In genomic region chr14:35418093-35418492, GRCh38 we compare ENCODE assay signal across 16 cellular contexts. TPM values are rescaled to one million over a fixed set of nuclear protein-coding genes. Genes with fewer than 3 reads are reported as not detected.
DNase-seq lines count a peak whose midpoint lies in the region; ATAC-seq and TF ChIP-seq lines count a peak whose summit lies in the region.
"Had no signal": no experiment of that assay in that cellular context is flagged by ENCODE, and none has a peak within 500 bp of the region (broad histone marks: within the 10 kb centered on the region; RNA-seq: fewer than 3 reads in every experiment).

No MANE protein-coding gene starts in this region.

- no peak for TF ChIP-seq RAD21 in SK-N-SH (IDR thresholded peaks at IDR 0.05; ENCODE audit: low read length)

- no peaks in the 10 kb centered on the region for H3K27me3 Mint-ChIP-seq in activated CD4-positive, alpha-beta T cell treated with anti-CD3 and anti-CD28 coated beads for 36 hours
- no peaks in the 10 kb centered on the region for H3K27me3 Mint-ChIP-seq in effector memory CD8-positive, alpha-beta T cell
- no peaks in the 10 kb centered on the region for H3K27me3 Mint-ChIP-seq in natural killer cell treated with Interleukin-12 subunit alpha and Interleukin-12 subunit beta and Interleukin-15 and Interleukin-18, amount 100 ng/mL, for 72 hours

- H3K9me2 ChIP-seq in SK-N-SH = no peaks in the 10 kb centered on the region

- no peak overlapping the region for H3K9ac ChIP-seq in SK-N-SH
- H3K9ac ChIP-seq: BLaER1 treated with 17β-estradiol and CSF1 and Interleukin-3, amounts not matched to agents 10 nM and 100 nM had no signal

- peak overlapping the region; percentile 8 for H3K27ac Mint-ChIP-seq in activated CD4-positive, alpha-beta T cell treated with anti-CD3 and anti-CD28 coated beads for 36 hours
- H3K27ac Mint-ChIP-seq in effector memory CD8-positive, alpha-beta T cell = peak overlapping the region; percentile 92 to 94
- H3K27ac Mint-ChIP-seq in natural killer cell treated with Interleukin-12 subunit alpha and Interleukin-12 subunit beta and Interleukin-15 and Interleukin-18, amount 100 ng/mL, for 72 hours = peak overlapping the region; percentile 81 to 86

- no peak for TF ChIP-seq CTCF in SK-N-SH (IDR thresholded peaks at IDR 0.05)

- no peaks in the 10 kb centered on the region for H3K36me3 Mint-ChIP-seq in activated CD4-positive, alpha-beta T cell treated with anti-CD3 and anti-CD28 coated beads for 36 hours (ENCODE audit: low read depth)
- peaks cover 8% of the 10 kb centered on the region for H3K36me3 Mint-ChIP-seq in effector memory CD8-positive, alpha-beta T cell (ENCODE audit: insufficient read depth)
- no peaks in the 10 kb centered on the region for H3K36me3 Mint-ChIP-seq in natural killer cell treated with Interleukin-12 subunit alpha and Interleukin-12 subunit beta and Interleukin-15 and Interleukin-18, amount 100 ng/mL, for 72 hours
- H3K36me3 Mint-ChIP-seq: CD4-positive, CD25-positive, alpha-beta regulatory T cell had no signal

- no peaks in the 10 kb centered on the region for H3K79me2 ChIP-seq in SK-N-SH (ENCODE audit: insufficient read depth)

- H3F3A ChIP-seq in SK-N-SH (replicated peaks; ENCODE audit: insufficient read depth) = peaks cover 4% of the 10 kb centered on the region

- H3K4me1 ChIP-seq in SK-N-SH (ENCODE audit: control insufficient read depth in 1 of 2, insufficient read depth in 2 of 2, low read depth in 1 of 2, low read length in 1 of 2) = peaks cover 33 to 38% of the 10 kb centered on the region in 2 experiments
- H3K4me1 ChIP-seq: HAP-1 had no signal

- no peaks in the 10 kb centered on the region for H3K36me3 ChIP-seq in SK-N-SH (replicated peaks in 1 of 2; ENCODE audit: control insufficient read depth in 1 of 2, insufficient read depth in 2 of 2, low read length in 1 of 2)
- H3K36me3 ChIP-seq: BLaER1 treated with 17β-estradiol and CSF1 and Interleukin-3, amounts not matched to agents 10 nM and 100 nM; HAP-1 had no signal

- no peak overlapping the region for H2AFZ ChIP-seq in SK-N-SH (ENCODE audit: low read depth)

- no peak for DNase-seq in activated CD4-positive, alpha-beta T cell treated with anti-CD3 and anti-CD28 coated beads for 36 hours
- no peak for DNase-seq in activated CD4-positive, alpha-beta T cell treated with anti-CD3 and anti-CD28 coated beads, Interleukin-2, amount 50 U/mL, for 4 hours
- DNase-seq in SK-N-SH (no peak), hippocampal formation (lab: John Stamatoyannopoulos, UW) (no peak), putamen (ENCODE audit: low spot score) (no peak)
- no peak for DNase-seq in effector memory CD8-positive, alpha-beta T cell
- DNase-seq in natural killer cell treated with Interleukin-12 subunit alpha and Interleukin-12 subunit beta and Interleukin-15 and Interleukin-18, amount 100 ng/mL, for 72 hours (ENCODE audit: low spot score) = no peak
- DNase-seq in activated CD4-positive, CD25-positive, alpha-beta regulatory T cell (lab: John Stamatoyannopoulos, UW) = no peak
- DNase-seq: CD4-positive, CD25-positive, alpha-beta regulatory T cell; COR-L47; DMS153; DMS79 treated with DMSO at 0.1 percent for 48 hours; EL had no signal

- CTCF ChIA-PET in activated CD4-positive, alpha-beta T cell treated with anti-CD3 and anti-CD28 coated beads for 36 hours (lab: Charles Lee) = interaction anchor here (0.6 to 18.2 kb wide), 7 partner anchors 10 to 745 kb away, joined by 3 to 260 read pairs (median 6); partner anchors contain the start of gene NFKBIA
- CTCF ChIA-PET in SK-N-SH (lab: Yijun Ruan, JAX) = interaction anchor here (0.6 to 8.5 kb wide), 6 partner anchors 9 to 275 kb away, joined by 3 to 102 read pairs (median 4); no protein-coding TSS in a partner anchor

- H3K4me3 Mint-ChIP-seq in activated CD4-positive, alpha-beta T cell treated with anti-CD3 and anti-CD28 coated beads for 36 hours = no peak overlapping the region
- peak overlapping the region; percentile 54 to 66 for H3K4me3 Mint-ChIP-seq in effector memory CD8-positive, alpha-beta T cell
- peak overlapping the region; percentile 74 for H3K4me3 Mint-ChIP-seq in natural killer cell treated with Interleukin-12 subunit alpha and Interleukin-12 subunit beta and Interleukin-15 and Interleukin-18, amount 100 ng/mL, for 72 hours
- H3K4me3 Mint-ChIP-seq: CD4-positive, CD25-positive, alpha-beta regulatory T cell had no signal

- POLR2A ChIA-PET in activated CD4-positive, alpha-beta T cell treated with anti-CD3 and anti-CD28 coated beads for 36 hours (lab: Charles Lee) = interaction anchor here (0.5 to 3.2 kb wide), 3 partner anchors 15 to 203 kb away, joined by 4 to 210 read pairs (median 16); partner anchors contain the start of gene NFKBIA
- POLR2A ChIA-PET in SK-N-SH (lab: Yijun Ruan, JAX) = interaction anchor here (0.6 to 2.7 kb wide), 3 partner anchors 13 to 116 kb away, joined by 3 to 14 read pairs (median 3); partner anchors contain the start of genes INSM2 and NFKBIA

- no peak overlapping the region for H3K4me2 ChIP-seq in SK-N-SH
- H3K4me2 ChIP-seq: BLaER1 treated with 17β-estradiol and CSF1 and Interleukin-3, amounts not matched to agents 10 nM and 100 nM had no signal

- no peaks in the 10 kb centered on the region for H3K27me3 ChIP-seq in SK-N-SH (ENCODE audit: insufficient read depth)
- H3K27me3 ChIP-seq: BLaER1 treated with 17β-estradiol and CSF1 and Interleukin-3, amounts not matched to agents 10 nM and 100 nM had no signal

- TF ChIP-seq EP300 in SK-N-SH (IDR thresholded peaks at IDR 0.05; ENCODE audit: borderline replicate concordance in 1 of 2, low read depth in 1 of 2, low read length in 1 of 2) = peak in 1 of 2 experiments; percentile 81; a peak in 1 of 4 replicates

- intact Hi-C loops in activated CD4-positive, alpha-beta T cell treated with anti-CD3 and anti-CD28 coated beads for 36 hours (cut with DNase I, micrococcal nuclease) = loop anchor here (5.0 kb wide), 5 partner anchors 296 to 546 kb away; partner anchors contain the start of genes FAM177A1 (in 1 of the 2), PPP2R3C (in 1 of the 2), PRORP (in 1 of the 2) and RALGAPA1 (in 1 of the 2)

- no peak overlapping the region for H3K4me3 ChIP-seq in SK-N-SH (ENCODE audit: low read depth in 2 of 2, low read length in 1 of 2)
- H3K4me3 ChIP-seq: BLaER1 treated with 17β-estradiol and CSF1 and Interleukin-3, amounts not matched to agents 10 nM and 100 nM; HAP-1 had no signal

- 47% methylated on average over 2 of the region's 2 CpGs for WGBS in SK-N-SH (ENCODE audit: low lambda C conversion rate)

- no peak for ATAC-seq in activated CD4-positive, alpha-beta T cell treated with anti-CD3 and anti-CD28 coated beads for 36 hours
- ATAC-seq in effector memory CD8-positive, alpha-beta T cell (replicated peaks) = no peak
- no peak for ATAC-seq in natural killer cell treated with Interleukin-12 subunit alpha and Interleukin-12 subunit beta and Interleukin-15 and Interleukin-18, amount 100 ng/mL, for 72 hours

- H4K20me1 ChIP-seq in SK-N-SH (ENCODE audit: insufficient read depth) = no peaks in the 10 kb centered on the region
- H4K20me1 ChIP-seq: BLaER1 treated with 17β-estradiol and CSF1 and Interleukin-3, amounts not matched to agents 10 nM and 100 nM had no signal

- no peaks in the 10 kb centered on the region for H3K9me3 Mint-ChIP-seq in activated CD4-positive, alpha-beta T cell treated with anti-CD3 and anti-CD28 coated beads for 36 hours (ENCODE audit: low read depth)
- H3K9me3 Mint-ChIP-seq in effector memory CD8-positive, alpha-beta T cell = no peaks in the 10 kb centered on the region
- no peaks in the 10 kb centered on the region for H3K9me3 Mint-ChIP-seq in natural killer cell treated with Interleukin-12 subunit alpha and Interleukin-12 subunit beta and Interleukin-15 and Interleukin-18, amount 100 ng/mL, for 72 hours
- H3K9me3 Mint-ChIP-seq: CD4-positive, CD25-positive, alpha-beta regulatory T cell had no signal

- H3K9me3 ChIP-seq in SK-N-SH = no peaks in the 10 kb centered on the region
- H3K9me3 ChIP-seq: BLaER1 treated with 17β-estradiol and CSF1 and Interleukin-3, amounts not matched to agents 10 nM and 100 nM; HAP-1 had no signal

- H3K27ac ChIP-seq in SK-N-SH (ENCODE audit: low read depth in 2 of 2, low read length in 1 of 2) = no peak overlapping the region
- H3K27ac ChIP-seq: 22Rv1; BLaER1 treated with 17β-estradiol and CSF1 and Interleukin-3, amounts not matched to agents 10 nM and 100 nM had no signal

- peaks cover 57% of the 10 kb centered on the region for H3K4me1 Mint-ChIP-seq in activated CD4-positive, alpha-beta T cell treated with anti-CD3 and anti-CD28 coated beads for 36 hours
- peaks cover 40 to 48% of the 10 kb centered on the region in 2 donors for H3K4me1 Mint-ChIP-seq in effector memory CD8-positive, alpha-beta T cell (ENCODE audit: low read depth in 2 of 2)
- peaks cover 49 to 58% of the 10 kb centered on the region in 2 donors for H3K4me1 Mint-ChIP-seq in natural killer cell treated with Interleukin-12 subunit alpha and Interleukin-12 subunit beta and Interleukin-15 and Interleukin-18, amount 100 ng/mL, for 72 hours (ENCODE audit: low read depth in 2 of 2)

TF ChIP-seq in SK-N-SH, 30 proteins besides CTCF, POLR2A, EP300 and RAD21 (continues in another document):
- TF ChIP-seq PBX3 (IDR thresholded peaks at IDR 0.05) = no peak
- TF ChIP-seq MEF2A (IDR thresholded peaks at IDR 0.05; ENCODE audit: borderline replicate concordance, low read depth) = no peak
- no peak for TF ChIP-seq RFX5 (IDR thresholded peaks at IDR 0.05; ENCODE audit: low read length)
- peak; percentile 10 for TF ChIP-seq CHD2 (IDR thresholded peaks at IDR 0.05; ENCODE audit: low read length, partially characterized antibody)
- TF ChIP-seq GABPA (IDR thresholded peaks at IDR 0.05; ENCODE audit: low read depth) = no peak
- TF ChIP-seq GATA2 (CRISPR knock-in tag; IDR thresholded peaks at IDR 0.05) = peak; percentile 83
- TF ChIP-seq TCF12 (IDR thresholded peaks at IDR 0.05) = no peak
- TF ChIP-seq SIN3A (IDR thresholded peaks at IDR 0.05; ENCODE audit: borderline replicate concordance, low read depth, low read length) = no peak
- TF ChIP-seq RCOR1 (IDR thresholded peaks at IDR 0.05; ENCODE audit: low read length) = peak; percentile 83; the same call in 1 of the 2 replicates

RNA-seq across cellular contexts. Expression of gene NFKBIA, which starts 13.5 kb away (rescaled TPM):
- total RNA-seq in activated CD4-positive, alpha-beta T cell treated with anti-CD3 and anti-CD28 coated beads for 36 hours = 100 to 1,000 TPM; 264 to 298 TPM
- 56.3 and 56.7 TPM in 2 replicates for polyA plus RNA-seq in SK-N-SH (2012; rRNA removed)
- polyA plus RNA-seq in SK-N-SH (2012; cell fraction: cytosol; rRNA removed) = 30.8 and 34.1 TPM in 2 replicates
- polyA plus RNA-seq in SK-N-SH (2012; cell fraction: nucleus; rRNA removed) = 154 and 164 TPM in 2 replicates
- total RNA-seq in natural killer cell treated with Interleukin-12 subunit alpha and Interleukin-12 subunit beta and Interleukin-15 and Interleukin-18, amount 100 ng/mL, for 72 hours = 1,000 to 10,000 TPM; 1,092 to 1,804 TPM

Comparison
In these comparisons a context has a peak if more than half of its experiments do, and no peak if none do; other contexts are left out.
1. H3K27ac Mint-ChIP-seq: peak in every context shown above with its lines; median percentile 93 in effector memory CD8-positive, alpha-beta T cell; 84 in natural killer cell treated with Interleukin-12 subunit alpha and Interleukin-12 subunit beta and Interleukin-15 and Interleukin-18, amount 100 ng/mL, for 72 hours; 8 in activated CD4-positive, alpha-beta T cell treated with anti-CD3 and anti-CD28 coated beads for 36 hours.